11 cellular contexts compared by ENCODE assay signal in genomic region chr15:67906382-67906781, GRCh38.
DNase-seq lines count a peak whose midpoint lies in the region; ATAC-seq and TF ChIP-seq lines count a peak whose summit lies in the region.
"Had no signal": no experiment of that assay in that cellular context is flagged by ENCODE, and none has a peak within 500 bp of the region (broad histone marks: within the 10 kb centered on the region; RNA-seq: fewer than 3 reads in every experiment).

No MANE protein-coding gene starts in this region.

- H4K12ac ChIP-seq in trophoblast cell (ENCODE audit: low read depth, low read length): no peak overlapping the region

- peak; percentile 67 for TF ChIP-seq CTCF in choroid plexus epithelial cell (conservative IDR thresholded peaks at IDR 0.05; ENCODE audit: low read depth, low read length)

- no peak overlapping the region for H3K18ac ChIP-seq in trophoblast cell (ENCODE audit: low read length)

- no peak overlapping the region for H4K8ac ChIP-seq in trophoblast cell (ENCODE audit: low read depth, low read length)

- H3K14ac ChIP-seq in trophoblast cell (ENCODE audit: low read length): no peak overlapping the region

- H3K27ac ChIP-seq in trophoblast cell (ENCODE audit: low read depth, low read length): no peak overlapping the region

- H2AFZ ChIP-seq in trophoblast cell (ENCODE audit: insufficient read depth, low read length, poor library complexity): no peak overlapping the region

- no peaks in the 10 kb centered on the region for H3K4me1 ChIP-seq in trophoblast cell (ENCODE audit: control insufficient read depth in 1 of 2, insufficient read depth in 2 of 2, low read length in 2 of 2)

- H3K4me3 ChIP-seq in choroid plexus epithelial cell (ENCODE audit: low read depth, low read length): no peak overlapping the region
- no peak overlapping the region for H3K4me3 ChIP-seq in trophoblast cell (ENCODE audit: low read depth, low read length)

- H3K9me3 ChIP-seq in trophoblast cell (ENCODE audit: insufficient read depth, low read depth, low read length): peaks cover 4% of the 10 kb centered on the region

- no peak overlapping the region for H3K4me2 ChIP-seq in trophoblast cell (ENCODE audit: low read length)

- no peaks in the 10 kb centered on the region for H3K79me2 ChIP-seq in trophoblast cell (ENCODE audit: control insufficient read depth, insufficient read depth, low read length, poor library complexity)

- peak overlapping the region; percentile 61 for H2AK5ac ChIP-seq in trophoblast cell (ENCODE audit: low read length)

- H3K23ac ChIP-seq in trophoblast cell (ENCODE audit: low read length): no peak overlapping the region

- H3K36me3 ChIP-seq in trophoblast cell (ENCODE audit: control insufficient read depth in 1 of 2, insufficient read depth in 2 of 2, low read length in 2 of 2): peaks cover 1 to 2% of the 10 kb centered on the region in 2 experiments

- no peak overlapping the region for H3K9ac ChIP-seq in trophoblast cell (ENCODE audit: low read length)

- no peak overlapping the region for H2BK12ac ChIP-seq in trophoblast cell (ENCODE audit: low read length)

- peak; percentile 3 for DNase-seq in NCI-H748 (lab: John Stamatoyannopoulos, UW; ENCODE audit: unreplicated experiment)
- no peak for DNase-seq in NCI-H748 treated with DMSO at 0.1 percent for 48 hours (lab: John Stamatoyannopoulos, UW)
- peak; percentile 40 for DNase-seq in M059J (ENCODE audit: low read depth)
- peak; percentile 67 for DNase-seq in choroid plexus epithelial cell (ENCODE audit: low read depth)
- no peak for DNase-seq in trophoblast cell
- DNase-seq in iPS-NIHi7 (ENCODE audit: extremely low spot score): no peak
- DNase-seq: activated CD8-positive, alpha-beta memory T cell treated with anti-CD3 and anti-CD28 coated beads for 24 hours; activated gamma-delta T cell; NCI-H187 treated with DMSO at 0.1 percent for 48 hours had no signal

- H2BK120ac ChIP-seq in trophoblast cell (ENCODE audit: insufficient read depth, low read length, poor library complexity): no peak overlapping the region

- no peaks in the 10 kb centered on the region for H3K79me1 ChIP-seq in trophoblast cell (ENCODE audit: low read length)

- ATAC-seq in GM18909 (IDR thresholded peaks at IDR 0.05; ENCODE audit: poor library complexity, unreplicated experiment) (no peak), GM18861 (IDR thresholded peaks at IDR 0.05; ENCODE audit: unreplicated experiment) (no peak)

- no peak overlapping the region for H2BK5ac ChIP-seq in trophoblast cell (ENCODE audit: low read depth, low read length, poor library complexity)

- H3K4ac ChIP-seq in trophoblast cell (ENCODE audit: low read depth, low read length): no peak overlapping the region

- H4K91ac ChIP-seq in trophoblast cell (ENCODE audit: low read depth, low read length): no peak overlapping the region

- no peaks in the 10 kb centered on the region for H3K27me3 ChIP-seq in trophoblast cell (ENCODE audit: insufficient read depth, low read length)

Comparison
In these comparisons a context has a peak if more than half of its experiments do, and no peak if none do; other contexts are left out.
1. DNase-seq: peak in NCI-H748 (single experiment), M059J (single experiment) and choroid plexus epithelial cell (single experiment); none in NCI-H748 treated with DMSO at 0.1 percent for 48 hours (single experiment), trophoblast cell (0 of 2) and iPS-NIHi7 (single experiment).